9 cellular contexts compared by ENCODE assay signal in the genomic region with DNA sequence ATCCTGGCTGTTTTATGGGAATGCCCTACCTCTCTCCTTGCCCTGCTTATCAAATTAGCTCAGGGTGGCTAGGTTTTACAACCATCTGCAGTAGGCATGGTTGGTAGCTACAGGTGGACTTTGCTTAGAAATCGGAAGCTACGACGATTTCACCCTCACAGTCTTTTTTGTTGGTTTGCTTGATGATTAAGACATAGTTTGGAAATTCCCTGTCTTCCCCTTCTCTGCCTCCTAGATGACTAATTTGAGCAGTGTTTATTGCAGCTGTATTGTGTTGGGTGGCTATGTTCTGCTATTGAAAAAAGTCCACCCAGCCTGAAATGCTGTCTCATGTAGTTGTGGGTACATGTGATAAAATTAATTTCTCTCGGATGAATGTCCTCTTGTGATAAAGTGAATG. TPM values are rescaled to one million over a fixed set of nuclear protein-coding genes. Genes with fewer than 3 reads are reported as not detected.
A peak's percentile ranks its signal among the peaks of the same experiment; 100 is the strongest.
DNase-seq lines count a peak whose midpoint lies in the region; ATAC-seq and TF ChIP-seq lines count a peak whose summit lies in the region.
"Had no signal": no experiment of that assay in that cellular context is flagged by ENCODE, and none has a peak within 500 bp of the region (broad histone marks: within the 10 kb centered on the region; RNA-seq: fewer than 3 reads in every experiment).

No MANE protein-coding gene starts in this region.

- no peak overlapping the region for H3K4me3 ChIP-seq in left ventricle myocardium inferior
- H3K4me3 ChIP-seq: cardiac muscle cell had no signal

- no peaks in the 10 kb centered on the region for H3K36me3 ChIP-seq in left ventricle myocardium inferior
- H3K36me3 ChIP-seq: cardiac muscle cell had no signal

- no peak overlapping the region for H3K27ac Mint-ChIP-seq in activated naive CD4-positive, alpha-beta T cell treated with anti-CD3 and anti-CD28 coated beads for 36 hours
- H3K27ac Mint-ChIP-seq in stimulated activated naive CD8-positive, alpha-beta T cell treated with anti-CD3 and anti-CD28 coated beads, Interleukin-15, amount 100 ng/mL, for 72 hours: peak overlapping the region in 1 of 2 donors; percentile 16

- TF ChIP-seq CTCF in left ventricle myocardium inferior (IDR thresholded peaks at IDR 0.05; ENCODE audit: borderline replicate concordance): no peak

- H3K9me3 ChIP-seq in left ventricle myocardium inferior (replicated peaks): no peaks in the 10 kb centered on the region

- H3K27me3 ChIP-seq in left ventricle myocardium inferior (ENCODE audit: low read depth): peaks cover 5% of the 10 kb centered on the region
- H3K27me3 ChIP-seq: cardiac muscle cell had no signal

- intact Hi-C loops in activated naive CD4-positive, alpha-beta T cell treated with anti-CD3 and anti-CD28 coated beads for 36 hours (cut with micrococcal nuclease): loop anchor here (1.0 kb wide), 2 partner anchors 19 to 25 kb away; no protein-coding TSS in a partner anchor
- intact Hi-C loops in left ventricle myocardium inferior (cut with micrococcal nuclease): no loop called here

- no peaks in the 10 kb centered on the region for H3K4me1 ChIP-seq in left ventricle myocardium inferior

- H3K27me3 Mint-ChIP-seq in activated naive CD4-positive, alpha-beta T cell treated with anti-CD3 and anti-CD28 coated beads for 36 hours (ENCODE audit: low read depth): no peaks in the 10 kb centered on the region
- no peaks in the 10 kb centered on the region for H3K27me3 Mint-ChIP-seq in stimulated activated naive CD8-positive, alpha-beta T cell treated with anti-CD3 and anti-CD28 coated beads, Interleukin-15, amount 100 ng/mL, for 72 hours

- no peaks in the 10 kb centered on the region for H3K9me3 Mint-ChIP-seq in activated naive CD4-positive, alpha-beta T cell treated with anti-CD3 and anti-CD28 coated beads for 36 hours
- no peaks in the 10 kb centered on the region for H3K9me3 Mint-ChIP-seq in stimulated activated naive CD8-positive, alpha-beta T cell treated with anti-CD3 and anti-CD28 coated beads, Interleukin-15, amount 100 ng/mL, for 72 hours

- no peaks in the 10 kb centered on the region for H3K36me3 Mint-ChIP-seq in activated naive CD4-positive, alpha-beta T cell treated with anti-CD3 and anti-CD28 coated beads for 36 hours (ENCODE audit: low read depth)

- peak; percentile 20 for DNase-seq in activated naive CD4-positive, alpha-beta T cell treated with anti-CD3 and anti-CD28 coated beads for 36 hours
- no peak for DNase-seq in activated naive CD4-positive, alpha-beta T cell treated with anti-CD3 and anti-CD28 coated beads, Interleukin-2, amount 50 U/mL, for 16 hours
- DNase-seq in M059J (ENCODE audit: low read depth): peak; percentile 90
- DNase-seq in epithelial cell of prostate (ENCODE audit: low read depth, low spot score): peak; percentile 85
- peak in 1 of 2 donors; percentile 28 for DNase-seq in stimulated activated naive CD8-positive, alpha-beta T cell treated with anti-CD3 and anti-CD28 coated beads, Interleukin-15, amount 100 ng/mL, for 72 hours
- DNase-seq in NCI-H69 (lab: John Stamatoyannopoulos, UW): no peak
- DNase-seq in left ventricle myocardium inferior: no peak

- H3K4me1 Mint-ChIP-seq in activated naive CD4-positive, alpha-beta T cell treated with anti-CD3 and anti-CD28 coated beads for 36 hours (ENCODE audit: low read depth): peaks cover 16% of the 10 kb centered on the region
- H3K4me1 Mint-ChIP-seq in stimulated activated naive CD8-positive, alpha-beta T cell treated with anti-CD3 and anti-CD28 coated beads, Interleukin-15, amount 100 ng/mL, for 72 hours: peaks cover 16% of the 10 kb centered on the region

- CTCF ChIA-PET in activated naive CD4-positive, alpha-beta T cell treated with anti-CD3 and anti-CD28 coated beads for 36 hours (lab: Charles Lee): interaction anchor here (0.8 to 4.2 kb wide), 4 partner anchors 9 to 44 kb away, joined by 3 to 11 read pairs (median 6); no protein-coding TSS in a partner anchor

- no peak overlapping the region for H3K4me3 Mint-ChIP-seq in activated naive CD4-positive, alpha-beta T cell treated with anti-CD3 and anti-CD28 coated beads for 36 hours
- peak overlapping the region in 1 of 2 donors; percentile 25 for H3K4me3 Mint-ChIP-seq in stimulated activated naive CD8-positive, alpha-beta T cell treated with anti-CD3 and anti-CD28 coated beads, Interleukin-15, amount 100 ng/mL, for 72 hours

- H3K27ac ChIP-seq in epithelial cell of prostate (peak overlapping the region; percentile 69), left ventricle myocardium inferior (replicated peaks) (no peak overlapping the region)
- H3K27ac ChIP-seq: cardiac muscle cell had no signal

- peak; percentile 82 for ATAC-seq in stimulated activated naive CD8-positive, alpha-beta T cell treated with anti-CD3 and anti-CD28 coated beads, Interleukin-15, amount 100 ng/mL, for 72 hours
- no peak for ATAC-seq in GM18858 (IDR thresholded peaks at IDR 0.05; ENCODE audit: unreplicated experiment)

RNA-seq across cellular contexts. Expression of gene FYB1, which starts 37.1 kb away (rescaled TPM):
- total RNA-seq in activated naive CD4-positive, alpha-beta T cell treated with anti-CD3 and anti-CD28 coated beads for 36 hours: 100 to 1,000 TPM; 129 TPM
- total RNA-seq in M059J (2014; rRNA removed; shearing (Covaris generic)): 0.05 TPM in 1 of 2 replicates, not detected in the other
- total RNA-seq in left ventricle myocardium inferior: 4.9 TPM
- total RNA-seq: cardiac muscle cell had no signal

Comparison
In these comparisons a context has a peak if more than half of its experiments do, and no peak if none do; other contexts are left out.
1. DNase-seq: peak in activated naive CD4-positive, alpha-beta T cell treated with anti-CD3 and anti-CD28 coated beads for 36 hours (single experiment), M059J (single experiment) and epithelial cell of prostate (single experiment); none in activated naive CD4-positive, alpha-beta T cell treated with anti-CD3 and anti-CD28 coated beads, Interleukin-2, amount 50 U/mL, for 16 hours (single experiment), NCI-H69 (single experiment) and left ventricle myocardium inferior (single experiment).
2. RNA of gene FYB1, which starts 37.1 kb away (total RNA-seq): 129 TPM in activated naive CD4-positive, alpha-beta T cell treated with anti-CD3 and anti-CD28 coated beads for 36 hours; 4.9 TPM in left ventricle myocardium inferior (single experiment) and 0.05 TPM in M059J; every median in the first group is over 10 times any median in the second.